In the genomic region with DNA sequence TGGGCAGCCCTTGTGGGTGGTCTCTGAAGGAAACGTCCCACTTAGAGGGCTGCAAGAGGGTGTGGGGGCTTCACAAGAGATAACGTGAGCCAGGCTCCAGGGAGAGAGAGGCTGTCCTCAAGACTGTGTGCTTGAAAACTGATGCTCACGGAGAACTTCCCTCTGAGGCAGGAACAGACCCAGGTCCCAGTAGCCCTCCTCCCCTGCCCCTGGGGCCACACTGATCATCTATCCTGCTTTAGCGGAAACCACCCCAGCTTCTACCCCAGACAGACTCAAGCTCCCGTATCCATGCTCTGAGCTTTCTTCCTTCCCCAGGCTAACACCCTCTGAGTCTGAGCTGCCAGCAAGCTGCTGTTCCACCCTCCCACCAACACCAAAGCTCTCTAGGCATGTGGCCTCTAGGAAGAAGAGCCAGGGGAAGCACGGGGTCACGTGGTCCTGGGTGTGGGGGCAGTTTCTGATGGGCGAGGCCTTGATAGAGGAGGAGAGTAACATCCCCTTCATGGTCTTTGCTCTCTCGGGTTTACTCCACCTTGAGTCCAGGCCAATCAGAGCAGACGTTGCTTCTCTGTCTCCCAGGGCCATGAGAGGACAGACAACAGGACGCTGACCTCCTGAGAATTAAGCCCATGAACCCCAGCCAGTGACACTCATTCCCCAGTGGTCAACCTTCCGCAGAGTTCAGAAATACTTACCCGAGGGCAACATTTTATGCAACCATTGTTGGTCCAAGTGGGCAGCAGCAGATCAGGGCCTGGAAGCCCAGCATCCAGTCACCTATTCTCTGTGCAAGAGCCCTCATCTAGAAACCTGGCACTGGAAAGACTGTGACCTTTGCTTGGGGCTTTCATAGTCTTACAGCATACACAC, we compare ENCODE assay signal across 1 cellular context.
TF ChIP-seq lines count a peak whose summit lies in the region.

No MANE protein-coding gene starts in this region.

TF ChIP-seq in HepG2, 621 proteins besides CTCF, POLR2A, EP300 and RAD21 (continued from another document and continues in another):
- TF ChIP-seq, protein P1, sequence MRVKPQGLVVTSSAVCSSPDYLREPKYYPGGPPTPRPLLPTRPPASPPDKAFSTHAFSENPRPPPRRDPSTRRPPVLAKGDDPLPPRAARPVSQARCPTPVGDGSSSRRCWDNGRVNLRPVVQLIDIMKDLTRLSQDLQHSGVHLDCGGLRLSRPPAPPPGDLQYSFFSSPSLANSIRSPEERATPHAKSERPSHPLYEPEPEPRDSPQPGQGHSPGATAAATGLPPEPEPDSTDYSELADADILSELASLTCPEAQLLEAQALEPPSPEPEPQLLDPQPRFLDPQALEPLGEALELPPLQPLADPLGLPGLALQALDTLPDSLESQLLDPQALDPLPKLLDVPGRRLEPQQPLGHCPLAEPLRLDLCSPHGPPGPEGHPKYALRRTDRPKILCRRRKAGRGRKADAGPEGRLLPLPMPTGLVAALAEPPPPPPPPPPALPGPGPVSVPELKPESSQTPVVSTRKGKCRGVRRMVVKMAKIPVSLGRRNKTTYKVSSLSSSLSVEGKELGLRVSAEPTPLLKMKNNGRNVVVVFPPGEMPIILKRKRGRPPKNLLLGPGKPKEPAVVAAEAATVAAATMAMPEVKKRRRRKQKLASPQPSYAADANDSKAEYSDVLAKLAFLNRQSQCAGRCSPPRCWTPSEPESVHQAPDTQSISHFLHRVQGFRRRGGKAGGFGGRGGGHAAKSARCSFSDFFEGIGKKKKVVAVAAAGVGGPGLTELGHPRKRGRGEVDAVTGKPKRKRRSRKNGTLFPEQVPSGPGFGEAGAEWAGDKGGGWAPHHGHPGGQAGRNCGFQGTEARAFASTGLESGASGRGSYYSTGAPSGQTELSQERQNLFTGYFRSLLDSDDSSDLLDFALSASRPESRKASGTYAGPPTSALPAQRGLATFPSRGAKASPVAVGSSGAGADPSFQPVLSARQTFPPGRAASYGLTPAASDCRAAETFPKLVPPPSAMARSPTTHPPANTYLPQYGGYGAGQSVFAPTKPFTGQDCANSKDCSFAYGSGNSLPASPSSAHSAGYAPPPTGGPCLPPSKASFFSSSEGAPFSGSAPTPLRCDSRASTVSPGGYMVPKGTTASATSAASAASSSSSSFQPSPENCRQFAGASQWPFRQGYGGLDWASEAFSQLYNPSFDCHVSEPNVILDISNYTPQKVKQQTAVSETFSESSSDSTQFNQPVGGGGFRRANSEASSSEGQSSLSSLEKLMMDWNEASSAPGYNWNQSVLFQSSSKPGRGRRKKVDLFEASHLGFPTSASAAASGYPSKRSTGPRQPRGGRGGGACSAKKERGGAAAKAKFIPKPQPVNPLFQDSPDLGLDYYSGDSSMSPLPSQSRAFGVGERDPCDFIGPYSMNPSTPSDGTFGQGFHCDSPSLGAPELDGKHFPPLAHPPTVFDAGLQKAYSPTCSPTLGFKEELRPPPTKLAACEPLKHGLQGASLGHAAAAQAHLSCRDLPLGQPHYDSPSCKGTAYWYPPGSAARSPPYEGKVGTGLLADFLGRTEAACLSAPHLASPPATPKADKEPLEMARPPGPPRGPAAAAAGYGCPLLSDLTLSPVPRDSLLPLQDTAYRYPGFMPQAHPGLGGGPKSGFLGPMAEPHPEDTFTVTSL (CRISPR knock-in tag; IDR thresholded peaks at IDR 0.05; ENCODE audit: borderline replicate concordance): no peak
- TF ChIP-seq, protein P2, sequence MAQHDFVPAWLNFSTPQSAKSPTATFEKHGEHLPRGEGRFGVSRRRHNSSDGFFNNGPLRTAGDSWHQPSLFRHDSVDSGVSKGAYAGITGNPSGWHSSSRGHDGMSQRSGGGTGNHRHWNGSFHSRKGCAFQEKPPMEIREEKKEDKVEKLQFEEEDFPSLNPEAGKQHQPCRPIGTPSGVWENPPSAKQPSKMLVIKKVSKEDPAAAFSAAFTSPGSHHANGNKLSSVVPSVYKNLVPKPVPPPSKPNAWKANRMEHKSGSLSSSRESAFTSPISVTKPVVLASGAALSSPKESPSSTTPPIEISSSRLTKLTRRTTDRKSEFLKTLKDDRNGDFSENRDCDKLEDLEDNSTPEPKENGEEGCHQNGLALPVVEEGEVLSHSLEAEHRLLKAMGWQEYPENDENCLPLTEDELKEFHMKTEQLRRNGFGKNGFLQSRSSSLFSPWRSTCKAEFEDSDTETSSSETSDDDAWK (CRISPR knock-in tag; IDR thresholded peaks at IDR 0.05): no peak
- no peak for TF ChIP-seq SP1 (IDR thresholded peaks at IDR 0.05)
- TF ChIP-seq SP1 (CRISPR knock-in tag; IDR thresholded peaks at IDR 0.05): peak; percentile 82
- no peak for TF ChIP-seq TRIM24 (CRISPR knock-in tag; IDR thresholded peaks at IDR 0.05)
- TF ChIP-seq ZNF337 (CRISPR knock-in tag; IDR thresholded peaks at IDR 0.05; ENCODE audit: borderline replicate concordance, low read depth): peak; percentile 97; the same call in 1 of the 2 replicates
- TF ChIP-seq TBX3 (IDR thresholded peaks at IDR 0.05; ENCODE audit: borderline replicate concordance): peak; percentile 51
- TF ChIP-seq, protein P3, sequence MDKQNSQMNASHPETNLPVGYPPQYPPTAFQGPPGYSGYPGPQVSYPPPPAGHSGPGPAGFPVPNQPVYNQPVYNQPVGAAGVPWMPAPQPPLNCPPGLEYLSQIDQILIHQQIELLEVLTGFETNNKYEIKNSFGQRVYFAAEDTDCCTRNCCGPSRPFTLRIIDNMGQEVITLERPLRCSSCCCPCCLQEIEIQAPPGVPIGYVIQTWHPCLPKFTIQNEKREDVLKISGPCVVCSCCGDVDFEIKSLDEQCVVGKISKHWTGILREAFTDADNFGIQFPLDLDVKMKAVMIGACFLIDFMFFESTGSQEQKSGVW (CRISPR knock-in tag; IDR thresholded peaks at IDR 0.05; ENCODE audit: borderline replicate concordance): no peak
- TF ChIP-seq ZNF326 (CRISPR knock-in tag; IDR thresholded peaks at IDR 0.05; ENCODE audit: borderline replicate concordance): peak; percentile 90
- peak; percentile 30; the same call in 1 of the 2 replicates for TF ChIP-seq TCF7 (IDR thresholded peaks at IDR 0.05; ENCODE audit: low read depth)
- TF ChIP-seq RFXAP (CRISPR knock-in tag; IDR thresholded peaks at IDR 0.05; ENCODE audit: borderline replicate concordance): peak; percentile 95
- no peak for TF ChIP-seq ZNF878 (CRISPR knock-in tag; IDR thresholded peaks at IDR 0.05)
- TF ChIP-seq, protein P4, sequence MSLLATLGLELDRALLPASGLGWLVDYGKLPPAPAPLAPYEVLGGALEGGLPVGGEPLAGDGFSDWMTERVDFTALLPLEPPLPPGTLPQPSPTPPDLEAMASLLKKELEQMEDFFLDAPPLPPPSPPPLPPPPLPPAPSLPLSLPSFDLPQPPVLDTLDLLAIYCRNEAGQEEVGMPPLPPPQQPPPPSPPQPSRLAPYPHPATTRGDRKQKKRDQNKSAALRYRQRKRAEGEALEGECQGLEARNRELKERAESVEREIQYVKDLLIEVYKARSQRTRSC (CRISPR knock-in tag; IDR thresholded peaks at IDR 0.05; ENCODE audit: low read depth): peak; percentile 97; the same call in 1 of the 2 replicates
- TF ChIP-seq RELA (CRISPR knock-in tag; IDR thresholded peaks at IDR 0.05): peak; percentile 96
- peak; percentile 87 for TF ChIP-seq HNF4G (IDR thresholded peaks at IDR 0.05; ENCODE audit: borderline replicate concordance, low read depth, low read length)
- peak; percentile 76; the same call in 1 of the 2 replicates for TF ChIP-seq HNF4G (CRISPR knock-in tag; IDR thresholded peaks at IDR 0.05; ENCODE audit: borderline replicate concordance, low read depth)
- TF ChIP-seq HNRNPL (IDR thresholded peaks at IDR 0.05; ENCODE audit: low read depth, low read length): 0 out of 2 replicates have a peak, but pooled peaks have one; percentile 21
- TF ChIP-seq CHD2 (IDR thresholded peaks at IDR 0.05; ENCODE audit: low read depth, low read length): peak; percentile 39
- peak; percentile 51; the same call in 1 of the 2 replicates for TF ChIP-seq ZNF10 (CRISPR knock-in tag; IDR thresholded peaks at IDR 0.05; ENCODE audit: borderline replicate concordance, low read depth)
- no peak for TF ChIP-seq ZNF30 (CRISPR knock-in tag; IDR thresholded peaks at IDR 0.05)
- TF ChIP-seq BRD4 (CRISPR knock-in tag; IDR thresholded peaks at IDR 0.05): peak; percentile 99
- peak; percentile 86; the same call in 1 of the 2 replicates for TF ChIP-seq FOXP1 (IDR thresholded peaks at IDR 0.05)
- TF ChIP-seq FOXP1 (CRISPR knock-in tag; IDR thresholded peaks at IDR 0.05): peak; percentile 89
- TF ChIP-seq ZNF225 (CRISPR knock-in tag; IDR thresholded peaks at IDR 0.05): peak; percentile 94; the same call in 1 of the 2 replicates
- peak; percentile 100 for TF ChIP-seq BORCS8-MEF2B (CRISPR knock-in tag; IDR thresholded peaks at IDR 0.05)
- TF ChIP-seq, protein P5, sequence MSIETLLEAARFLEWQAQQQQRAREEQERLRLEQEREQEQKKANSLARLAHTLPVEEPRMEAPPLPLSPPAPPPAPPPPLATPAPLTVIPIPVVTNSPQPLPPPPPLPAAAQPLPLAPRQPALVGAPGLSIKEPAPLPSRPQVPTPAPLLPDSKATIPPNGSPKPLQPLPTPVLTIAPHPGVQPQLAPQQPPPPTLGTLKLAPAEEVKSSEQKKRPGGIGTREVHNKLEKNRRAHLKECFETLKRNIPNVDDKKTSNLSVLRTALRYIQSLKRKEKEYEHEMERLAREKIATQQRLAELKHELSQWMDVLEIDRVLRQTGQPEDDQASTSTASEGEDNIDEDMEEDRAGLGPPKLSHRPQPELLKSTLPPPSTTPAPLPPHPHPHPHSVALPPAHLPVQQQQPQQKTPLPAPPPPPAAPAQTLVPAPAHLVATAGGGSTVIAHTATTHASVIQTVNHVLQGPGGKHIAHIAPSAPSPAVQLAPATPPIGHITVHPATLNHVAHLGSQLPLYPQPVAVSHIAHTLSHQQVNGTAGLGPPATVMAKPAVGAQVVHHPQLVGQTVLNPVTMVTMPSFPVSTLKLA (IDR thresholded peaks at IDR 0.05): peak; percentile 99
- peak; percentile 50 for TF ChIP-seq RFX3 (CRISPR knock-in tag; IDR thresholded peaks at IDR 0.05)
- peak; percentile 100 for TF ChIP-seq TSC22D2 (CRISPR knock-in tag; IDR thresholded peaks at IDR 0.05; ENCODE audit: borderline replicate concordance)
- peak; percentile 20 for TF ChIP-seq JARID2 (CRISPR knock-in tag; IDR thresholded peaks at IDR 0.05; ENCODE audit: insufficient replicate concordance)
- peak; percentile 74 for TF ChIP-seq SOX13 (IDR thresholded peaks at IDR 0.05)
- peak; percentile 82 to 96 for TF ChIP-seq SOX13 (CRISPR knock-in tag; conservative IDR thresholded peaks at IDR 0.05 in 1 of 2, IDR thresholded peaks at IDR 0.05 in 1 of 2)
- TF ChIP-seq, protein P6, sequence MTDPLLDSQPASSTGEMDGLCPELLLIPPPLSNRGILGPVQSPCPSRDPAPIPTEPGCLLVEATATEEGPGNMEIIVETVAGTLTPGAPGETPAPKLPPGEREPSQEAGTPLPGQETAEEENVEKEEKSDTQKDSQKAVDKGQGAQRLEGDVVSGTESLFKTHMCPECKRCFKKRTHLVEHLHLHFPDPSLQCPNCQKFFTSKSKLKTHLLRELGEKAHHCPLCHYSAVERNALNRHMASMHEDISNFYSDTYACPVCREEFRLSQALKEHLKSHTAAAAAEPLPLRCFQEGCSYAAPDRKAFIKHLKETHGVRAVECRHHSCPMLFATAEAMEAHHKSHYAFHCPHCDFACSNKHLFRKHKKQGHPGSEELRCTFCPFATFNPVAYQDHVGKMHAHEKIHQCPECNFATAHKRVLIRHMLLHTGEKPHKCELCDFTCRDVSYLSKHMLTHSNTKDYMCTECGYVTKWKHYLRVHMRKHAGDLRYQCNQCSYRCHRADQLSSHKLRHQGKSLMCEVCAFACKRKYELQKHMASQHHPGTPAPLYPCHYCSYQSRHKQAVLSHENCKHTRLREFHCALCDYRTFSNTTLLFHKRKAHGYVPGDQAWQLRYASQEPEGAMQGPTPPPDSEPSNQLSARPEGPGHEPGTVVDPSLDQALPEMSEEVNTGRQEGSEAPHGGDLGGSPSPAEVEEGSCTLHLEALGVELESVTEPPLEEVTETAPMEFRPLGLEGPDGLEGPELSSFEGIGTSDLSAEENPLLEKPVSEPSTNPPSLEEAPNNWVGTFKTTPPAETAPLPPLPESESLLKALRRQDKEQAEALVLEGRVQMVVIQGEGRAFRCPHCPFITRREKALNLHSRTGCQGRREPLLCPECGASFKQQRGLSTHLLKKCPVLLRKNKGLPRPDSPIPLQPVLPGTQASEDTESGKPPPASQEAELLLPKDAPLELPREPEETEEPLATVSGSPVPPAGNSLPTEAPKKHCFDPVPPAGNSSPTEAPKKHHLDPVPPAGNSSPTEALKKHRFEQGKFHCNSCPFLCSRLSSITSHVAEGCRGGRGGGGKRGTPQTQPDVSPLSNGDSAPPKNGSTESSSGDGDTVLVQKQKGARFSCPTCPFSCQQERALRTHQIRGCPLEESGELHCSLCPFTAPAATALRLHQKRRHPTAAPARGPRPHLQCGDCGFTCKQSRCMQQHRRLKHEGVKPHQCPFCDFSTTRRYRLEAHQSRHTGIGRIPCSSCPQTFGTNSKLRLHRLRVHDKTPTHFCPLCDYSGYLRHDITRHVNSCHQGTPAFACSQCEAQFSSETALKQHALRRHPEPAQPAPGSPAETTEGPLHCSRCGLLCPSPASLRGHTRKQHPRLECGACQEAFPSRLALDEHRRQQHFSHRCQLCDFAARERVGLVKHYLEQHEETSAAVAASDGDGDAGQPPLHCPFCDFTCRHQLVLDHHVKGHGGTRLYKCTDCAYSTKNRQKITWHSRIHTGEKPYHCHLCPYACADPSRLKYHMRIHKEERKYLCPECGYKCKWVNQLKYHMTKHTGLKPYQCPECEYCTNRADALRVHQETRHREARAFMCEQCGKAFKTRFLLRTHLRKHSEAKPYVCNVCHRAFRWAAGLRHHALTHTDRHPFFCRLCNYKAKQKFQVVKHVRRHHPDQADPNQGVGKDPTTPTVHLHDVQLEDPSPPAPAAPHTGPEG (CRISPR knock-in tag; IDR thresholded peaks at IDR 0.05): peak; percentile 75; the same call in 1 of the 2 replicates
- peak; percentile 97 for TF ChIP-seq ZNF205 (CRISPR knock-in tag; IDR thresholded peaks at IDR 0.05)
- TF ChIP-seq, protein P7, sequence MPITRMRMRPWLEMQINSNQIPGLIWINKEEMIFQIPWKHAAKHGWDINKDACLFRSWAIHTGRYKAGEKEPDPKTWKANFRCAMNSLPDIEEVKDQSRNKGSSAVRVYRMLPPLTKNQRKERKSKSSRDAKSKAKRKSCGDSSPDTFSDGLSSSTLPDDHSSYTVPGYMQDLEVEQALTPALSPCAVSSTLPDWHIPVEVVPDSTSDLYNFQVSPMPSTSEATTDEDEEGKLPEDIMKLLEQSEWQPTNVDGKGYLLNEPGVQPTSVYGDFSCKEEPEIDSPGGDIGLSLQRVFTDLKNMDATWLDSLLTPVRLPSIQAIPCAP (CRISPR knock-in tag; IDR thresholded peaks at IDR 0.05; ENCODE audit: low read depth): peak; percentile 91; the same call in 1 of the 2 replicates
- peak; percentile 100 for TF ChIP-seq ZNF792 (CRISPR knock-in tag; IDR thresholded peaks at IDR 0.05)
- TF ChIP-seq ZNF501 (CRISPR knock-in tag; IDR thresholded peaks at IDR 0.05): no peak
- no peak for TF ChIP-seq ZNF572 (CRISPR knock-in tag; IDR thresholded peaks at IDR 0.05)
- TF ChIP-seq ZFP90 (CRISPR knock-in tag; IDR thresholded peaks at IDR 0.05; ENCODE audit: borderline replicate concordance): peak; percentile 81
- TF ChIP-seq, protein P8, sequence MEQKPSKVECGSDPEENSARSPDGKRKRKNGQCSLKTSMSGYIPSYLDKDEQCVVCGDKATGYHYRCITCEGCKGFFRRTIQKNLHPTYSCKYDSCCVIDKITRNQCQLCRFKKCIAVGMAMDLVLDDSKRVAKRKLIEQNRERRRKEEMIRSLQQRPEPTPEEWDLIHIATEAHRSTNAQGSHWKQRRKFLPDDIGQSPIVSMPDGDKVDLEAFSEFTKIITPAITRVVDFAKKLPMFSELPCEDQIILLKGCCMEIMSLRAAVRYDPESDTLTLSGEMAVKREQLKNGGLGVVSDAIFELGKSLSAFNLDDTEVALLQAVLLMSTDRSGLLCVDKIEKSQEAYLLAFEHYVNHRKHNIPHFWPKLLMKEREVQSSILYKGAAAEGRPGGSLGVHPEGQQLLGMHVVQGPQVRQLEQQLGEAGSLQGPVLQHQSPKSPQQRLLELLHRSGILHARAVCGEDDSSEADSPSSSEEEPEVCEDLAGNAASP (CRISPR knock-in tag; IDR thresholded peaks at IDR 0.05; ENCODE audit: borderline replicate concordance): peak; percentile 98
- no peak; the same call in 1 of the 2 replicates for TF ChIP-seq ADNP (CRISPR knock-in tag; IDR thresholded peaks at IDR 0.05)
- TF ChIP-seq ZSCAN25 (CRISPR knock-in tag; IDR thresholded peaks at IDR 0.05): peak; percentile 94
